Comparison of ENCODE assay signal across 29 cellular contexts in genomic region chr2:147273106-147273505, GRCh38.
"Had no signal": no experiment of that assay in that cellular context is flagged by ENCODE, and none has a peak within 500 bp of the region (broad histone marks: within the 10 kb centered on the region; RNA-seq: fewer than 3 reads in every experiment).

No MANE protein-coding gene starts in this region.

- H3K4me3 ChIP-seq: esophagus squamous epithelium, gastrocnemius medialis, hepatocyte, ovary, skin epidermis, uterus had no signal

- DNase-seq: activated CD4-positive, alpha-beta T cell treated with anti-CD3 and anti-CD28 coated beads for 48 hours; activated CD4-positive, alpha-beta T cell treated with anti-CD3 and anti-CD28 coated beads, Interleukin-2, amount 50 U/mL, for 48 hours; activated CD8-positive, alpha-beta memory T cell treated with anti-CD3 and anti-CD28 coated beads for 24 hours; activated effector memory CD4-positive, alpha-beta T cell treated with anti-CD3 and anti-CD28 coated beads, Interleukin-2, amount 50 U/mL, for 16 hours; activated naive CD4-positive, alpha-beta T cell treated with anti-CD3 and anti-CD28 coated beads, Interleukin-2, amount 10 ng/mL, durations not matched to agents 7 days and 5 days; activated naive CD8-positive, alpha-beta T cell treated with anti-CD3 and anti-CD28 coated beads, Interleukin-2, amount 10 ng/mL, durations not matched to agents 7 days and 5 days; amniotic stem cell; endodermal cell; esophagus squamous epithelium; gastrocnemius medialis; left ventricle myocardium superior; midbrain; naive thymus-derived CD4-positive, alpha-beta T cell; ovary; retina; stimulated activated CD4-positive, alpha-beta T cell treated with anti-CD3 and anti-CD28 coated beads, Interleukin-1b, Interleukin-23, amount 100 ng/mL, for 48 hours; stimulated activated CD4-positive, alpha-beta T cell treated with anti-CD3 and anti-CD28 coated beads, Interleukin-4, amount 100 ng/mL, for 4 hours; stimulated activated CD8-positive, alpha-beta memory T cell treated with anti-CD3 and anti-CD28 coated beads, Interleukin-4, amount 100 ng/mL, for 48 hours; stimulated activated naive CD8-positive, alpha-beta T cell treated with anti-CD3 and anti-CD28 coated beads, Interleukin-15, amount 100 ng/mL, for 72 hours; substantia nigra; SW 1271; T-helper 9 cell; uterus; WERI-Rb-1 had no signal

- ATAC-seq: activated CD4-positive, CD25-positive, alpha-beta regulatory T cell treated with anti-CD3 and anti-CD28 coated beads, Interleukin-2, amount 50 U/mL, for 24 hours; gastrocnemius medialis; left ventricle myocardium superior; naive thymus-derived CD4-positive, alpha-beta T cell; sciatic nerve; stimulated activated memory B cell treated with anti-CD40 and anti-IgM and Interleukin-4, amounts not matched to agents 10 μg/mL and 1 μg/mL and 100 μg/mL, for 72 hours; stimulated activated naive CD8-positive, alpha-beta T cell treated with anti-CD3 and anti-CD28 coated beads, Interleukin-15, amount 100 ng/mL, for 72 hours had no signal
